Comparison of ENCODE assay signal across 12 cellular contexts in the genomic region with DNA sequence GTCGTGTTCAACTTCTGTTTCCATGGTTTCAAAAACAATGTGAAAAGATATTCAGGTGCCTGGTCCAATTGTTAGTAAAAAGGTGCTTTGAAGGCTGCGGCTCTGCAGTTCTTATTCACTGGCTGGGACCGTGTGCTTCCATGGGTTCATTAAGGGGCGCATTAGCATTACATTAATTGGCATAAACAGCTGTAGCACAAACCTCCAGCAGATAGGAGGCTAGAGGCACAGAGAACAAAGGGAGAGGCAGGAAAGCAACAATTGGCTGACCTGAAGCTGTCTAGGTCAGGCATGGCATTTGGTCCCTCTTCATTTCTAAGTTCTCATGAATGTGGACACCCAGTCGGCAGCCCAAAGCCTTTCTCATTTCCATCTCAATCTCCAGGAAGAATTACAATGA. TPM values are rescaled to one million over a fixed set of nuclear protein-coding genes. Genes with fewer than 3 reads are reported as not detected.
DNase-seq lines count a peak whose midpoint lies in the region; ATAC-seq and TF ChIP-seq lines count a peak whose summit lies in the region.
"Had no signal": no experiment of that assay in that cellular context is flagged by ENCODE, and none has a peak within 500 bp of the region (broad histone marks: within the 10 kb centered on the region; RNA-seq: fewer than 3 reads in every experiment).

No MANE protein-coding gene starts in this region.

- no peak for TF ChIP-seq CTCF in left lung (IDR thresholded peaks at IDR 0.05)

- H3K9ac ChIP-seq in neuronal stem cell (ENCODE audit: low read depth, low read length, poor library complexity): no peak overlapping the region
- H3K9ac ChIP-seq: SK-N-SH had no signal

- H2AK5ac ChIP-seq in neuronal stem cell (ENCODE audit: low read depth, low read length): no peak overlapping the region

- H3K18ac ChIP-seq in neuronal stem cell (ENCODE audit: low read length): no peak overlapping the region

- no peak overlapping the region for H4K91ac ChIP-seq in neuronal stem cell (ENCODE audit: low read depth, low read length, poor library complexity)

- H3K36me3 ChIP-seq in neuronal stem cell (replicated peaks in 1 of 2; ENCODE audit: control insufficient read depth in 2 of 2, insufficient read depth in 2 of 2, low read length in 2 of 2) (peaks cover 0 to 7% of the 10 kb centered on the region in 2 donors), left lung (no peaks in the 10 kb centered on the region)

- no peak overlapping the region for H4K8ac ChIP-seq in neuronal stem cell (ENCODE audit: low read depth, low read length)

- no peak overlapping the region for H3K4ac ChIP-seq in neuronal stem cell (ENCODE audit: low read length)

- H3K4me1 ChIP-seq in neuronal stem cell (ENCODE audit: control insufficient read depth in 2 of 2, insufficient read depth in 1 of 2, low read depth in 1 of 2, low read length in 2 of 2) (peaks cover 5 to 43% of the 10 kb centered on the region in 2 donors), left lung (peaks cover 0 to 10% of the 10 kb centered on the region in 2 donors)

- H3K4me3 ChIP-seq in neuronal stem cell (ENCODE audit: low read length in 2 of 2) (no peak overlapping the region), left lung (no peak overlapping the region)

- no peaks in the 10 kb centered on the region for H3K27me3 ChIP-seq in neuronal stem cell (ENCODE audit: control insufficient read depth in 3 of 3, insufficient read depth in 3 of 3, low read depth in 1 of 3, low read length in 3 of 3)
- H3K27me3 ChIP-seq in left lung: no peaks in the 10 kb centered on the region

- H2BK12ac ChIP-seq in neuronal stem cell (ENCODE audit: low read length): no peak overlapping the region

- H3K14ac ChIP-seq in neuronal stem cell (ENCODE audit: low read length): no peak overlapping the region

- H3K9me3 ChIP-seq in neuronal stem cell (replicated peaks in 1 of 2; ENCODE audit: control insufficient read depth in 2 of 2, insufficient read depth in 1 of 2, low read depth in 1 of 2, low read length in 2 of 2): no peaks in the 10 kb centered on the region
- H3K9me3 ChIP-seq in left lung: no peaks in the 10 kb centered on the region
- H3K9me3 ChIP-seq: SK-N-SH had no signal

- WGBS in neuronal stem cell (ENCODE audit: extremely low coverage in 2 of 2, insufficient read length in 2 of 2, insufficient replicate concordance in 1 of 2), 2 donors: no CpG with 5 or more reads among the region's 5 CpGs

- intact Hi-C loops in left lung (cut with DNase I): no loop called here

- no peaks in the 10 kb centered on the region for H3K79me1 ChIP-seq in neuronal stem cell (ENCODE audit: low read depth, low read length)

- ATAC-seq in GM19395 (IDR thresholded peaks at IDR 0.05; ENCODE audit: unreplicated experiment) (peak; percentile 53), HG02763 (IDR thresholded peaks at IDR 0.05; ENCODE audit: unreplicated experiment) (peak; percentile 19), HG03571 (IDR thresholded peaks at IDR 0.05; ENCODE audit: unreplicated experiment) (peak; percentile 29), left lung (no peak)

- no peak overlapping the region for H2BK15ac ChIP-seq in neuronal stem cell (ENCODE audit: low read length)

- H3K27ac ChIP-seq in neuronal stem cell (replicated peaks; ENCODE audit: low read length) (no peak overlapping the region), left lung (no peak overlapping the region), caudate nucleus (ENCODE audit: low read depth, low read length) (no peak overlapping the region)

- no peak overlapping the region for H3K4me2 ChIP-seq in neuronal stem cell (ENCODE audit: insufficient read depth, low read length, poor library complexity, severe bottlenecking)
- H3K4me2 ChIP-seq: SK-N-SH had no signal

- no peak overlapping the region for H2BK120ac ChIP-seq in neuronal stem cell (ENCODE audit: low read depth, low read length)

- no peak overlapping the region for H3K23ac ChIP-seq in neuronal stem cell (ENCODE audit: low read depth, low read length, poor library complexity)

- DNase-seq in neuronal stem cell (ENCODE audit: low spot score) (peak; percentile 55), left lung (no peak), kidney glomerular epithelial cell (lab: John Stamatoyannopoulos, UW) (no peak), caudate nucleus (lab: John Stamatoyannopoulos, UW) (no peak), A172 (ENCODE audit: low spot score) (no peak)
- DNase-seq: activated CD4-positive, alpha-beta T cell treated with anti-CD3 and anti-CD28 coated beads for 4 hours; naive B cell; NCI-H345; SK-N-SH had no signal

- H2AFZ ChIP-seq in neuronal stem cell (ENCODE audit: low read length): no peak overlapping the region

- H2BK5ac ChIP-seq in neuronal stem cell (ENCODE audit: low read length): no peak overlapping the region

RNA-seq across cellular contexts. Expression of gene PAK1, which starts 16.6 kb away (rescaled TPM):
- 43.9 TPM for polyA plus RNA-seq in neuronal stem cell (2013, experiment 1 of 2)
- polyA plus RNA-seq in neuronal stem cell (2013, experiment 2 of 2): 46.6 TPM
- total RNA-seq in left lung: 10 to 100 TPM; 32.4 to 42.8 TPM
- total RNA-seq in A172 (2014; rRNA removed; shearing (Covaris generic)): 59.8 and 60.4 TPM in 2 replicates
